Comparison of ENCODE assay signal across 1 cellular context in genomic region chr6:108074359-108075144, GRCh38.
TF ChIP-seq lines count a peak whose summit lies in the region.

OSTM1 (minus strand) TSS chr6:108074741; CDS start chr6:108074651, 90 bp downstream.

TF ChIP-seq in HEK293, 187 proteins besides CTCF, POLR2A, EP300 and RAD21 (continued from another document):
- TF ChIP-seq ZNF639 (tag by site-specific recombination; IDR thresholded peaks at IDR 0.05) (peak; percentile 67; the same call in 1 of the 2 replicates), ZNF18 (tag by site-specific recombination; IDR thresholded peaks at IDR 0.05) (no peak), PRDM10 (tag by site-specific recombination; IDR thresholded peaks at IDR 0.05) (peak; percentile 60; the same call in 1 of the 2 replicates), ZNF629 (tag by site-specific recombination; IDR thresholded peaks at IDR 0.05) (0 out of 2 replicates have a peak, but pooled peaks have one; percentile 47), ZNF585B (tag by site-specific recombination; IDR thresholded peaks at IDR 0.05) (0 out of 2 replicates have a peak, but pooled peaks have one; percentile 11), ZNF362 (tag by site-specific recombination; IDR thresholded peaks at IDR 0.05) (no peak), GFI1B (tag by site-specific recombination; IDR thresholded peaks at IDR 0.05) (no peak), ZFP41 (tag by site-specific recombination; IDR thresholded peaks at IDR 0.05; ENCODE audit: borderline replicate concordance) (no peak), ZBTB17 (tag by site-specific recombination; IDR thresholded peaks at IDR 0.05) (peak; percentile 40; the same call in 1 of the 2 replicates), ZNF692 (tag by site-specific recombination; IDR thresholded peaks at IDR 0.05) (peak; percentile 57; the same call in 1 of the 2 replicates), SP7 (tag by site-specific recombination; IDR thresholded peaks at IDR 0.05) (peak; percentile 51; the same call in 1 of the 2 replicates), KLF1 (tag by site-specific recombination; IDR thresholded peaks at IDR 0.05) (0 out of 2 replicates have a peak, but pooled peaks have one; percentile 8), ZNF155 (tag by site-specific recombination; IDR thresholded peaks at IDR 0.05) (no peak), ZNF335 (tag by site-specific recombination; conservative IDR thresholded peaks at IDR 0.05) (peak; percentile 79), KLF7 (tag by site-specific recombination; IDR thresholded peaks at IDR 0.05; ENCODE audit: borderline replicate concordance) (no peak), SP3 (tag by site-specific recombination; IDR thresholded peaks at IDR 0.05) (peak; percentile 57; the same call in 1 of the 2 replicates), ZBTB20 (tag by site-specific recombination; IDR thresholded peaks at IDR 0.05) (peak; percentile 51; the same call in 1 of the 2 replicates), ZBTB26 (tag by site-specific recombination; optimal IDR thresholded peaks at IDR 0.05) (peak; percentile 81), ZNF416 (tag by site-specific recombination; IDR thresholded peaks at IDR 0.05) (no peak), WT1 (tag by site-specific recombination; IDR thresholded peaks at IDR 0.05) (no peak), ZNF2 (tag by site-specific recombination; IDR thresholded peaks at IDR 0.05) (0 out of 2 replicates have a peak, but pooled peaks have one; percentile 34), ZNF488 (tag by site-specific recombination; IDR thresholded peaks at IDR 0.05) (no peak), KLF16 (tag by site-specific recombination; IDR thresholded peaks at IDR 0.05) (peak; percentile 37; the same call in 1 of the 2 replicates), INSM2 (tag by site-specific recombination; IDR thresholded peaks at IDR 0.05) (0 out of 2 replicates have a peak, but pooled peaks have one; percentile 7), EGR2 (tag by site-specific recombination; IDR thresholded peaks at IDR 0.05; ENCODE audit: low read depth) (peak; percentile 26), HOXD13 (CRISPR knock-in tag; IDR thresholded peaks at IDR 0.05; ENCODE audit: borderline replicate concordance) (0 out of 2 replicates have a peak, but pooled peaks have one; percentile 26), PRDM1 (tag by site-specific recombination; IDR thresholded peaks at IDR 0.05) (no peak), ZNF513 (tag by site-specific recombination; IDR thresholded peaks at IDR 0.05) (no peak), ZNF24 (tag by site-specific recombination; IDR thresholded peaks at IDR 0.05) (0 out of 2 replicates have a peak, but pooled peaks have one; percentile 22), ZNF776 (tag by site-specific recombination; IDR thresholded peaks at IDR 0.05; ENCODE audit: borderline replicate concordance) (no peak), ZNF223 (tag by site-specific recombination; IDR thresholded peaks at IDR 0.05) (0 out of 2 replicates have a peak, but pooled peaks have one; percentile 27), ZSCAN5A (tag by site-specific recombination; IDR thresholded peaks at IDR 0.05) (0 out of 2 replicates have a peak, but pooled peaks have one; percentile 42), ZNF623 (tag by site-specific recombination; IDR thresholded peaks at IDR 0.05) (no peak), ZNF239 (tag by site-specific recombination; IDR thresholded peaks at IDR 0.05) (no peak), ATF2 (tag by site-specific recombination; IDR thresholded peaks at IDR 0.05; ENCODE audit: low read depth) (no peak), ZNF10 (tag by site-specific recombination; IDR thresholded peaks at IDR 0.05) (peak; percentile 88)
